In genomic region chr6:116370328-116370716, GRCh38 we compare ENCODE assay signal across 9 cellular contexts. TPM values are rescaled to one million over a fixed set of nuclear protein-coding genes. Genes with fewer than 3 reads are reported as not detected.
DNase-seq lines count a peak whose midpoint lies in the region; ATAC-seq and TF ChIP-seq lines count a peak whose summit lies in the region.
"Had no signal": no experiment of that assay in that cellular context is flagged by ENCODE, and none has a peak within 500 bp of the region (broad histone marks: within the 10 kb centered on the region; RNA-seq: fewer than 3 reads in every experiment).

No MANE protein-coding gene starts in this region.

- peak; percentile 41 for ATAC-seq in GM19025 (IDR thresholded peaks at IDR 0.05; ENCODE audit: low read depth, unreplicated experiment)
- no peak for ATAC-seq in PC-3
- ATAC-seq in GM21526 (IDR thresholded peaks at IDR 0.05; ENCODE audit: low FRiP score, unreplicated experiment): no peak

- no peak for TF ChIP-seq CTCF in PC-3 (conservative IDR thresholded peaks at IDR 0.05; ENCODE audit: low read depth, low read length)
- TF ChIP-seq CTCF in epithelial cell of esophagus (IDR thresholded peaks at IDR 0.05; ENCODE audit: insufficient read depth, low read depth, low read length, missing control alignments): no peak

- H3K4me3 ChIP-seq in PC-3 (ENCODE audit: low read length): peak overlapping the region; percentile 84
- H3K4me3 ChIP-seq in epithelial cell of esophagus (ENCODE audit: low read length): peak overlapping the region; percentile 76
- peak overlapping the region; percentile 79 for H3K4me3 ChIP-seq in neuron (ENCODE audit: low read length)

- no peaks in the 10 kb centered on the region for H3F3A ChIP-seq in PC-3 (ENCODE audit: low read length, unreplicated experiment)

- H2AFZ ChIP-seq in PC-3 (ENCODE audit: low read length) (peak overlapping the region; percentile 78), neuron (ENCODE audit: low read depth, low read length) (peak overlapping the region; percentile 87)

- DNase-seq in PC-3 (no peak), epithelial cell of esophagus (ENCODE audit: low read depth) (no peak), kidney tubule cell (ENCODE audit: low spot score) (no peak), T-helper 9 cell (no peak)
- no peak for DNase-seq in activated CD4-positive, CD25-positive, alpha-beta regulatory T cell treated with anti-CD3 and anti-CD28 coated beads, Interleukin-2, amount 50 U/mL, for 72 hours

- no peaks in the 10 kb centered on the region for H3K4me1 ChIP-seq in PC-3 (ENCODE audit: insufficient read depth, low read length)
- H3K4me1 ChIP-seq in neuron (ENCODE audit: insufficient read depth, low read length): peaks cover 4% of the 10 kb centered on the region

- H3K4me2 ChIP-seq in PC-3 (ENCODE audit: low read length): peak overlapping the region; percentile 83

- CTCF ChIA-PET in PC-3 (lab: Charles Lee): no interaction called here

- no peaks in the 10 kb centered on the region for H3K9me2 ChIP-seq in PC-3 (replicated peaks; ENCODE audit: low read length)

- H3K27me3 ChIP-seq in PC-3 (ENCODE audit: low read length) (no peaks in the 10 kb centered on the region), neuron (ENCODE audit: insufficient read depth, low read length) (no peaks in the 10 kb centered on the region)

- intact Hi-C loops in PC-3 (cut with micrococcal nuclease): no loop called here

- H3K9me3 ChIP-seq in PC-3 (ENCODE audit: low read length): no peaks in the 10 kb centered on the region
- no peaks in the 10 kb centered on the region for H3K9me3 ChIP-seq in neuron (ENCODE audit: low read length)

- H3K79me2 ChIP-seq in PC-3 (ENCODE audit: low read length): peaks cover 21% of the 10 kb centered on the region

- POLR2A ChIA-PET in PC-3 (lab: Charles Lee; ENCODE audit: unreplicated experiment): no interaction called here

- H4K20me1 ChIP-seq in PC-3 (ENCODE audit: low read length): no peaks in the 10 kb centered on the region

- H3K36me3 ChIP-seq in PC-3 (ENCODE audit: low read depth, low read length) (no peaks in the 10 kb centered on the region), neuron (ENCODE audit: insufficient read depth, low read length) (no peaks in the 10 kb centered on the region)

- H3K27ac ChIP-seq in PC-3 (ENCODE audit: low read length): no peak overlapping the region
- H3K27ac ChIP-seq: VCaP had no signal

- no peak overlapping the region for H3K9ac ChIP-seq in PC-3 (ENCODE audit: low read length)

- no TSS peak for BruUV-seq in PC-3 (replicated peaks; lab: Mats Ljungman, UMichigan)

RNA-seq across cellular contexts. Expression of gene DSE, which starts 0.4 kb away (rescaled TPM):
- total RNA-seq in PC-3 (2014; rRNA removed): 9.6 and 9.8 TPM in 2 replicates
